8 cellular contexts compared by ENCODE assay signal in the genomic region with DNA sequence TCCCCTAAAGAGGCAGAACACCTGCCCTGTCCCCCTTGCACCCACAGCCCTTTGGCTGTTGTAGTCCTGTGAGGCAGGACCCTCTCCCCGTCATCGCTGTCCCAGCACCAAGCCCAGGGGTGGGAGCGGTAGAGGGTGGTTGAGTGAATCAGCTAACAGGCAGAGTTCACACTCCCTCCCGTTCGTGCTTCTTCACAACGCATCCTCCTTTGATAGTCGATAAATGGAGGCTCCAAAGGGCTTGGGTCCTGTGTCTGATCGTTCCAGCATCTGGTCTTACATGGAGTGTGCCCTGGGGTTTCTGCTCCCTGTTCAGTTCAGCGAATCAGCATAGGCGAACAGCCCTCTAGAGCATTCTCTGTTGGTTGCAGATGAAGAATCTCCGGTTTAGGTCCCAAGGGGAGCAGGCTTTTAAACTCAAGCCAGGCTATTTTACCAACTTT. TPM values are rescaled to one million over a fixed set of nuclear protein-coding genes. Genes with fewer than 3 reads are reported as not detected.
A peak's percentile ranks its signal among the peaks of the same experiment; 100 is the strongest.
DNase-seq lines count a peak whose midpoint lies in the region; ATAC-seq and TF ChIP-seq lines count a peak whose summit lies in the region.

No MANE protein-coding gene starts in this region.

- peak overlapping the region; percentile 93 to 95 (median 95) for H3K27ac Mint-ChIP-seq in immature natural killer cell

- peaks cover 50% of the 10 kb centered on the region for H3K36me3 ChIP-seq in adipocyte (ENCODE audit: control insufficient read depth, insufficient read depth, low read length, severe bottlenecking)

- H3K4me1 ChIP-seq in adipocyte (ENCODE audit: control insufficient read depth, insufficient read depth, low read length) = peaks cover 34% of the 10 kb centered on the region

- no peaks in the 10 kb centered on the region for H3K9me3 ChIP-seq in adipocyte (ENCODE audit: control insufficient read depth, low read length)

- H3K4me3 ChIP-seq in AG10803 (ENCODE audit: low read length) = peak overlapping the region; percentile 88
- H3K4me3 ChIP-seq in HFF-Myc (replicated peaks; ENCODE audit: low read depth, low read length) = peak overlapping the region; percentile 92
- H3K4me3 ChIP-seq in adipocyte (ENCODE audit: low read length) = peak overlapping the region; percentile 94

- H3K36me3 Mint-ChIP-seq in immature natural killer cell = peaks cover 12 to 41% (median 28%) of the 10 kb centered on the region in 3 donors

- H3K4me3 Mint-ChIP-seq in immature natural killer cell = peak overlapping the region; percentile 85 to 96 (median 86)

- no peak for ATAC-seq in GM21423 (IDR thresholded peaks at IDR 0.05; ENCODE audit: unreplicated experiment)

- H3K9me3 Mint-ChIP-seq in immature natural killer cell = no peaks in the 10 kb centered on the region

- no peaks in the 10 kb centered on the region for H3K27me3 ChIP-seq in adipocyte (replicated peaks; ENCODE audit: control insufficient read depth, insufficient read depth, low read length)

- TF ChIP-seq CTCF in AG10803 (conservative IDR thresholded peaks at IDR 0.05; ENCODE audit: low read length) = no peak; the same call in 1 of the 2 replicates
- TF ChIP-seq CTCF in HFF-Myc (IDR thresholded peaks at IDR 0.05; ENCODE audit: low read depth, low read length, missing control alignments) = no peak

- DNase-seq in AG10803 (ENCODE audit: low read depth) = no peak
- DNase-seq in HFF-Myc (ENCODE audit: extremely low read depth, low read depth) = no peak
- no peak for DNase-seq in adipocyte (ENCODE audit: low read depth)
- DNase-seq in immature natural killer cell = no peak
- DNase-seq in superior temporal gyrus (ENCODE audit: extremely low spot score) = peak; percentile 17
- no peak for DNase-seq in OCI-M2 (lab: John Stamatoyannopoulos, UW; ENCODE audit: unreplicated experiment)
- DNase-seq in C1 segment of cervical spinal cord (lab: John Stamatoyannopoulos, UW) = no peak

- peaks cover 25 to 33% of the 10 kb centered on the region in 2 donors for H3K4me1 Mint-ChIP-seq in immature natural killer cell

- H3K27me3 Mint-ChIP-seq in immature natural killer cell (ENCODE audit: low read depth in 3 of 3) = peaks cover 0 to 8% (median 7%) of the 10 kb centered on the region in 3 donors

- peak overlapping the region; percentile 92 for H3K9ac ChIP-seq in adipocyte (ENCODE audit: low read length)

RNA-seq across cellular contexts. Expression of gene HMCES, which starts 0.8 kb away (rescaled TPM):
- 100 to 1,000 TPM in 1 of 3 donors, 10 to 100 TPM in 2; 58.6 to 111 (median 78.1) TPM for polyA plus RNA-seq in immature natural killer cell

RNA-seq across cellular contexts. Expression of gene COPG1, which starts 28.4 kb away (rescaled TPM):
- polyA plus RNA-seq in immature natural killer cell = 100 to 1,000 TPM in 1 of 3 donors, 10 to 100 TPM in 2; 35.2 to 139 (median 64.6) TPM
